Comparison of ENCODE assay signal across 10 cellular contexts in genomic region chr20:1800777-1801176, GRCh38.
A peak's percentile ranks its signal among the peaks of the same experiment; 100 is the strongest.
DNase-seq lines count a peak whose midpoint lies in the region; ATAC-seq and TF ChIP-seq lines count a peak whose summit lies in the region.
"Had no signal": no experiment of that assay in that cellular context is flagged by ENCODE, and none has a peak within 500 bp of the region (broad histone marks: within the 10 kb centered on the region; RNA-seq: fewer than 3 reads in every experiment).

No MANE protein-coding gene starts in this region.

- peaks cover 54% of the 10 kb centered on the region for H3K27me3 Mint-ChIP-seq in type B pancreatic cell

- H3K27me3 ChIP-seq in heart left ventricle (no peaks in the 10 kb centered on the region), Panc1 (ENCODE audit: control insufficient read depth, insufficient read depth, low read length) (peaks cover 9% of the 10 kb centered on the region), fibroblast of lung (ENCODE audit: control insufficient read depth, insufficient read depth, low read length) (no peaks in the 10 kb centered on the region)

- TF ChIP-seq CTCF in heart left ventricle (IDR thresholded peaks at IDR 0.05) (peak in 7 of 12 donors; percentile 12 to 44 (median 26)), Panc1 (IDR thresholded peaks at IDR 0.05) (peak; percentile 32; the same call in 1 of the 2 replicates), fibroblast of lung (conservative IDR thresholded peaks at IDR 0.05 in 1 of 2, IDR thresholded peaks at IDR 0.05 in 1 of 2; ENCODE audit: low read depth in 1 of 2, low read length in 2 of 2) (peak; percentile 41 to 59), type B pancreatic cell (conservative IDR thresholded peaks at IDR 0.05) (peak; percentile 61)

- no peak for TF ChIP-seq POLR2A in heart left ventricle (IDR thresholded peaks at IDR 0.05)

- intact Hi-C loops in heart left ventricle (cut with DNase I) (loop anchor here in 7 of 10 donors (5.0 to 10.0 kb wide), 5 partner anchors 82 to 167 kb away; partner anchors contain the start of gene SIRPA (in 4 of the 7)), left ventricle myocardium superior (cut with micrococcal nuclease) (loop anchor here (10.0 kb wide), 1 partner anchor 94 kb away; the partner anchor contains the start of gene SIRPA), Panc1 (cut with micrococcal nuclease; ENCODE audit: unreplicated experiment) (no loop called here)

- no peak overlapping the region for H2AFZ ChIP-seq in fibroblast of lung (ENCODE audit: low read length)

- POLR2A ChIA-PET in Panc1 (lab: Charles Lee), result no interaction called here

- H3K4me3 ChIP-seq in heart left ventricle (no peak overlapping the region), Panc1 (ENCODE audit: low read depth in 2 of 2, low read length in 2 of 2) (no peak overlapping the region), fibroblast of lung (replicated peaks in 1 of 4; ENCODE audit: control extremely low read depth in 1 of 4, insufficient read depth in 1 of 4, low read depth in 3 of 4, low read length in 4 of 4) (no peak overlapping the region)

- H4K20me1 ChIP-seq in fibroblast of lung (ENCODE audit: control insufficient read depth, extremely low read depth, insufficient read depth, low read length), result no peaks in the 10 kb centered on the region

- BruUV-seq in Panc1 (replicated peaks; lab: Mats Ljungman, UMichigan), result no TSS peak

- in situ Hi-C loops in Panc1 (cut with HindIII; ENCODE audit: low pct_unique_long_range_greater_than_20kb, low sequenced_read_pairs), result no loop called here

- H3K27ac Mint-ChIP-seq in type B pancreatic cell, result no peak overlapping the region
- H3K27ac Mint-ChIP-seq: CD4-positive, CD25-positive, alpha-beta regulatory T cell had no signal

- no peak for DNase-seq in heart left ventricle
- no peak for DNase-seq in left ventricle myocardium superior
- no peak for DNase-seq in Panc1 (ENCODE audit: low read depth, low spot score)
- DNase-seq in fibroblast of lung (ENCODE audit: low read depth in 2 of 2), result peak; percentile 44 to 65
- no peak for DNase-seq in type B pancreatic cell (ENCODE audit: extremely low spot score, unreplicated experiment)
- no peak for DNase-seq in NCI-H2081 treated with DMSO at 0.1 percent for 48 hours (lab: John Stamatoyannopoulos, UW)
- DNase-seq: activated naive CD4-positive, alpha-beta T cell treated with anti-CD3 and anti-CD28 coated beads, Interleukin-2, amount 50 U/mL, for 16 hours; CD4-positive, CD25-positive, alpha-beta regulatory T cell had no signal

- no peak overlapping the region for H3K4me2 ChIP-seq in fibroblast of lung (ENCODE audit: extremely low read depth, insufficient read depth, low read length)

- ATAC-seq in heart left ventricle, result no peak
- ATAC-seq in left ventricle myocardium superior, result no peak
- ATAC-seq in Panc1, result no peak
- no peak for ATAC-seq in GM19328 (IDR thresholded peaks at IDR 0.05; ENCODE audit: unreplicated experiment)
- no peak for ATAC-seq in GM21390 (IDR thresholded peaks at IDR 0.05; ENCODE audit: unreplicated experiment)

- no peak overlapping the region for H3K9ac ChIP-seq in fibroblast of lung (ENCODE audit: insufficient read depth, low read length)

- H3K9me3 Mint-ChIP-seq in type B pancreatic cell, result no peaks in the 10 kb centered on the region
- H3K9me3 Mint-ChIP-seq: CD4-positive, CD25-positive, alpha-beta regulatory T cell had no signal

- H3K4me1 ChIP-seq in heart left ventricle (peaks cover 0 to 39% (median 19%) of the 10 kb centered on the region in 12 donors), Panc1 (ENCODE audit: control insufficient read depth, insufficient read depth, low read length) (no peaks in the 10 kb centered on the region), fibroblast of lung (ENCODE audit: control insufficient read depth, extremely low read depth, insufficient read depth, low read length) (peaks cover 4% of the 10 kb centered on the region)

- CTCF ChIA-PET in Panc1 (lab: Charles Lee), result no interaction called here

- no peaks in the 10 kb centered on the region for H3K36me3 Mint-ChIP-seq in type B pancreatic cell
- H3K36me3 Mint-ChIP-seq: CD4-positive, CD25-positive, alpha-beta regulatory T cell had no signal

- peaks cover 10% of the 10 kb centered on the region for H3K4me1 Mint-ChIP-seq in type B pancreatic cell (ENCODE audit: unreplicated experiment)

- H3K4me3 Mint-ChIP-seq in type B pancreatic cell, result peak overlapping the region; percentile 41
- H3K4me3 Mint-ChIP-seq: CD4-positive, CD25-positive, alpha-beta regulatory T cell had no signal

- H3K36me3 ChIP-seq in heart left ventricle (no peaks in the 10 kb centered on the region), Panc1 (ENCODE audit: control insufficient read depth, insufficient read depth, low read length) (no peaks in the 10 kb centered on the region), fibroblast of lung (ENCODE audit: control insufficient read depth, insufficient read depth, low read length) (no peaks in the 10 kb centered on the region)

- H3K27ac ChIP-seq in heart left ventricle, result peak overlapping the region in 1 of 12 donors; percentile 34
- H3K27ac ChIP-seq in Panc1 (ENCODE audit: low read length), result no peak overlapping the region
- no peak overlapping the region for H3K27ac ChIP-seq in fibroblast of lung (ENCODE audit: insufficient read depth, low read length)

- H3K9me3 ChIP-seq in heart left ventricle (no peaks in the 10 kb centered on the region), Panc1 (ENCODE audit: control insufficient read depth, insufficient read depth, low read depth, low read length) (no peaks in the 10 kb centered on the region), fibroblast of lung (ENCODE audit: control insufficient read depth, insufficient read depth, low read depth, low read length) (no peaks in the 10 kb centered on the region)

- no peaks in the 10 kb centered on the region for H3K79me2 ChIP-seq in fibroblast of lung (ENCODE audit: control insufficient read depth, insufficient read depth, low read length)

- 29 to 37% (median 36%) methylated on average over 3 of the region's 3 CpGs for WGBS in heart left ventricle, 4 donors

Comparison
In these comparisons a context has a peak if more than half of its experiments do, and no peak if none do; other contexts are left out.
1. DNase-seq: peak in fibroblast of lung (2 of 2); none in heart left ventricle (0 of 5), left ventricle myocardium superior (single experiment), Panc1 (single experiment), type B pancreatic cell (single experiment) and NCI-H2081 treated with DMSO at 0.1 percent for 48 hours (single experiment).
2. Peak in every context shown above with its lines, with median percentiles within 50 percentile points of each other: CTCF ChIP-seq.